ENCODE assay signal across 8 cellular contexts in genomic region chr1:247078315-247079140, GRCh38.
DNase-seq lines count a peak whose midpoint lies in the region; ATAC-seq, FAIRE-seq and TF ChIP-seq lines count a peak whose summit lies in the region.

Gene ZNF670 (minus strand): TSS chr1:247078811. CDS start chr1:247078596, 215 bp downstream.

- DNase-seq in D721Med (ENCODE audit: insufficient read length, low spot score), result peak; percentile 74
- DNase-seq in activated T-cell treated with anti-CD3 and anti-CD28 coated beads for 1 hour (ENCODE audit: low read depth), result peak; percentile 76
- peak; percentile 95 to 96 for DNase-seq in erythroblast (lab: John Stamatoyannopoulos, UW)
- DNase-seq in stimulated activated CD8-positive, alpha-beta memory T cell treated with anti-CD3 and anti-CD28 coated beads, Interleukin-4, amount 100 ng/mL, for 48 hours, result peak; percentile 95

- ATAC-seq in GM21447 (IDR thresholded peaks at IDR 0.05; ENCODE audit: unreplicated experiment), result peak; percentile 100

- FAIRE-seq in D721Med (lab: Jason Lieb, UNC), result no peak

- H4K20me1 ChIP-seq in OCI-LY1 (ENCODE audit: insufficient read depth, low read length), result no peaks in the 10 kb centered on the region

- TF ChIP-seq CTCF in D721Med (IDR thresholded peaks at IDR 0.05; ENCODE audit: insufficient read depth, missing control alignments) (peak; percentile 30), OCI-LY1 (IDR thresholded peaks at IDR 0.05; ENCODE audit: low read length) (0 out of 2 replicates have a peak, but pooled peaks have one; percentile 6)

- no peaks in the 10 kb centered on the region for H3F3A ChIP-seq in OCI-LY1 (ENCODE audit: insufficient read depth, low read length)

- no peaks in the 10 kb centered on the region for H3K4me1 ChIP-seq in HUES6 (ENCODE audit: control insufficient read depth, insufficient read depth, low read length)
- H3K4me1 ChIP-seq in OCI-LY1 (ENCODE audit: insufficient read depth, low read length, severe bottlenecking), result peaks cover 11% of the 10 kb centered on the region
- H3K4me1 ChIP-seq in mucosa of stomach (ENCODE audit: control insufficient read depth, insufficient read depth, low read length), result peaks cover 14% of the 10 kb centered on the region

- H3K27me3 ChIP-seq in HUES6 (ENCODE audit: control insufficient read depth, insufficient read depth, low read length) (no peaks in the 10 kb centered on the region), OCI-LY1 (ENCODE audit: insufficient read depth, low read length) (no peaks in the 10 kb centered on the region), mucosa of stomach (ENCODE audit: control insufficient read depth, insufficient read depth, low read length) (no peaks in the 10 kb centered on the region)

- H2AFZ ChIP-seq in OCI-LY1 (ENCODE audit: low read length), result peak within 1 kb of the TSS; percentile 76

- peak within 1 kb of the TSS; percentile 76 for H3K4me2 ChIP-seq in OCI-LY1 (ENCODE audit: low read length)

- no peaks in the 10 kb centered on the region for H3K9me2 ChIP-seq in OCI-LY1 (ENCODE audit: low read depth, low read length)

- peaks cover 31% of the 10 kb centered on the region for H3K9me3 ChIP-seq in HUES6 (ENCODE audit: control insufficient read depth, insufficient read depth, low read depth, low read length)
- peaks cover 14% of the 10 kb centered on the region for H3K9me3 ChIP-seq in OCI-LY1 (ENCODE audit: low read length)
- no peaks in the 10 kb centered on the region for H3K9me3 ChIP-seq in mucosa of stomach (ENCODE audit: control insufficient read depth, low read length)

- H3K36me3 ChIP-seq in HUES6 (ENCODE audit: control insufficient read depth, insufficient read depth, low read length) (peaks cover 18% of the 10 kb centered on the region), OCI-LY1 (ENCODE audit: insufficient read depth, low read length) (peaks cover 17% of the 10 kb centered on the region), mucosa of stomach (ENCODE audit: control insufficient read depth, insufficient read depth, low read length) (no peaks in the 10 kb centered on the region)

- peaks cover 32% of the 10 kb centered on the region for H3K79me2 ChIP-seq in OCI-LY1 (ENCODE audit: insufficient read depth, low read length)

- peak within 1 kb of the TSS; percentile 94 for H3K4me3 ChIP-seq in HUES6 (ENCODE audit: low read depth, low read length)
- H3K4me3 ChIP-seq in OCI-LY1 (ENCODE audit: low read depth, low read length, poor library complexity, severe bottlenecking), result peak within 1 kb of the TSS; percentile 88
- peak within 1 kb of the TSS; percentile 69 for H3K4me3 ChIP-seq in mucosa of stomach (ENCODE audit: low read length)

- TF ChIP-seq POLR2A in erythroblast (IDR thresholded peaks at IDR 0.05; ENCODE audit: low read length), result peak; percentile 90

- H3K9ac ChIP-seq in HUES6 (ENCODE audit: low read length) (peak within 1 kb of the TSS; percentile 92), OCI-LY1 (ENCODE audit: low read length) (peak within 1 kb of the TSS; percentile 83), mucosa of stomach (ENCODE audit: low read length) (peak within 1 kb of the TSS; percentile 91)

- H3K27ac ChIP-seq in HUES6 (ENCODE audit: low read depth, low read length) (peak within 1 kb of the TSS; percentile 79), OCI-LY1 (ENCODE audit: low read depth, low read length, poor library complexity, severe bottlenecking) (no peak within 1 kb of the TSS)
